In the genomic region with DNA sequence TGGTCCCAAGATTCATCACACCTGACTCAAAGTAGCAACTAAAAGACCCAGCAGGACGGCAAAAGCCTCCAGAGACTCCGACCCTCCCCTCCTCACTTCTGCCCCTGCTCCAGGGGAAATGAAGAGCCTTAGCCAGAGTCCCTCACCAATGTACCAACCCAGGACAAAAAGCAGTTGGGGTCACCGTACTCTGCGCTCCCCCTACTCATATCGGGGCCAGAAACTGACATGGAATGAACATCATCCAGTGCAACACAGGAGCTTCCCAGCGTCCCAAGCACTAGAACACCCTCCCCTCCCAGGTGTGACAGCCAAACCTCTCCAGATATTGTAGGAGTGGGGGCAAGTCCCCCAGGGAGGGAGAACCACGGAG, we compare ENCODE assay signal across 8 cellular contexts. TPM values are rescaled to one million over a fixed set of nuclear protein-coding genes. Genes with fewer than 3 reads are reported as not detected.
A peak's percentile ranks its signal among the peaks of the same experiment; 100 is the strongest.
DNase-seq lines count a peak whose midpoint lies in the region; ATAC-seq, FAIRE-seq and TF ChIP-seq lines count a peak whose summit lies in the region.

No MANE protein-coding gene starts in this region.

- peak overlapping the region; percentile 60 for H3K4me2 ChIP-seq in mesenchymal stem cell (ENCODE audit: low read length, poor library complexity, severe bottlenecking)

- ATAC-seq in stimulated activated naive CD8-positive, alpha-beta T cell treated with anti-CD3 and anti-CD28 coated beads, Interleukin-15, Interleukin-2, amounts not matched to agents 100 U/mL and 50 U/mL, for 24 hours, result no peak

- H2BK12ac ChIP-seq in mesenchymal stem cell (ENCODE audit: low read length in 2 of 2), result no peak overlapping the region

- no peaks in the 10 kb centered on the region for H3K79me1 ChIP-seq in mesenchymal stem cell (replicated peaks; ENCODE audit: low read length, poor library complexity, severe bottlenecking)

- H3K27ac Mint-ChIP-seq in stimulated activated naive CD8-positive, alpha-beta T cell treated with anti-CD3 and anti-CD28 coated beads, Interleukin-15, Interleukin-2, amounts not matched to agents 100 ng/mL and 50 ng/mL, for 24 hours, result peak overlapping the region; percentile 100
- peak overlapping the region; percentile 90 for H3K27ac Mint-ChIP-seq in MCF 10A (ENCODE audit: low read depth, unreplicated experiment)

- no peak overlapping the region for H3K23ac ChIP-seq in mesenchymal stem cell (ENCODE audit: low read length in 2 of 2)

- no peak for TF ChIP-seq POLR2A in vagina (IDR thresholded peaks at IDR 0.05)

- no peaks in the 10 kb centered on the region for H3K9me3 ChIP-seq in mesenchymal stem cell (ENCODE audit: control insufficient read depth, low read length)
- H3K9me3 ChIP-seq in vagina, result no peaks in the 10 kb centered on the region

- H4K91ac ChIP-seq in mesenchymal stem cell (ENCODE audit: low read length), result no peak overlapping the region

- H2AK5ac ChIP-seq in mesenchymal stem cell (ENCODE audit: low read length, severe bottlenecking), result no peak overlapping the region

- 84% methylated on average over 7 of the region's 7 CpGs for WGBS in mesenchymal stem cell

- H3K14ac ChIP-seq in mesenchymal stem cell (ENCODE audit: low read length in 2 of 2), result no peak overlapping the region

- peaks cover 40% of the 10 kb centered on the region for H3K4me1 ChIP-seq in mesenchymal stem cell (ENCODE audit: control insufficient read depth, insufficient read depth, low read depth, low read length)
- H3K4me1 ChIP-seq in vagina, result peaks cover 49% of the 10 kb centered on the region

- H3K4me3 Mint-ChIP-seq in stimulated activated naive CD8-positive, alpha-beta T cell treated with anti-CD3 and anti-CD28 coated beads, Interleukin-15, Interleukin-2, amounts not matched to agents 100 ng/mL and 50 ng/mL, for 24 hours, result peak overlapping the region; percentile 98
- peak overlapping the region; percentile 95 for H3K4me3 Mint-ChIP-seq in MCF 10A (ENCODE audit: unreplicated experiment)

- H3K9me3 Mint-ChIP-seq in stimulated activated naive CD8-positive, alpha-beta T cell treated with anti-CD3 and anti-CD28 coated beads, Interleukin-15, Interleukin-2, amounts not matched to agents 100 ng/mL and 50 ng/mL, for 24 hours, result no peaks in the 10 kb centered on the region
- H3K9me3 Mint-ChIP-seq in MCF 10A (ENCODE audit: unreplicated experiment), result no peaks in the 10 kb centered on the region

- H3K27me3 ChIP-seq in mesenchymal stem cell (ENCODE audit: control insufficient read depth in 1 of 2, insufficient read depth in 1 of 2, low read length in 2 of 2) (no peaks in the 10 kb centered on the region), vagina (no peaks in the 10 kb centered on the region)

- CTCF ChIA-PET in MCF 10A (lab: Yijun Ruan, JAX), result interaction anchor here (1.3 to 1.5 kb wide), 2 partner anchors 8 to 131 kb away, joined by 3 to 4 read pairs; no protein-coding TSS in a partner anchor

- no peak overlapping the region for H3K18ac ChIP-seq in mesenchymal stem cell (ENCODE audit: low read depth in 1 of 2, low read length in 2 of 2)

- BruUV-seq in MCF 10A (replicated peaks; lab: Mats Ljungman, UMichigan), result no TSS peak

- POLR2A ChIA-PET in MCF 10A (lab: Yijun Ruan, JAX), result interaction anchor here (0.7 to 8.9 kb wide), 10 partner anchors 8 to 841 kb away, joined by 3 to 245 read pairs (median 4); a partner anchor contains a TSS

- H3K27ac ChIP-seq in mesenchymal stem cell (ENCODE audit: low read length, poor library complexity, severe bottlenecking) (peak overlapping the region; percentile 31), vagina (peak overlapping the region; percentile 92)

- no peak overlapping the region for H4K8ac ChIP-seq in mesenchymal stem cell (ENCODE audit: low read length)

- TF ChIP-seq CTCF in MCF 10A (IDR thresholded peaks at IDR 0.05; ENCODE audit: unreplicated experiment) (no peak), vagina (IDR thresholded peaks at IDR 0.05) (no peak)

- H3K36me3 Mint-ChIP-seq in stimulated activated naive CD8-positive, alpha-beta T cell treated with anti-CD3 and anti-CD28 coated beads, Interleukin-15, Interleukin-2, amounts not matched to agents 100 ng/mL and 50 ng/mL, for 24 hours (ENCODE audit: low read depth), result peaks cover 63% of the 10 kb centered on the region
- H3K36me3 Mint-ChIP-seq in MCF 10A (ENCODE audit: insufficient read depth, unreplicated experiment), result peaks cover 71% of the 10 kb centered on the region

- H2BK15ac ChIP-seq in mesenchymal stem cell (ENCODE audit: low read depth, poor library complexity, severe bottlenecking), result no peak overlapping the region

- peaks cover 58% of the 10 kb centered on the region in 2 experiments for H3K36me3 ChIP-seq in mesenchymal stem cell (ENCODE audit: control insufficient read depth in 1 of 2, insufficient read depth in 2 of 2, low read depth in 1 of 2, low read length in 2 of 2)
- peaks cover 3 to 59% of the 10 kb centered on the region in 2 donors for H3K36me3 ChIP-seq in vagina

- no peak overlapping the region for H2BK5ac ChIP-seq in mesenchymal stem cell (ENCODE audit: low read depth, low read length, poor library complexity, severe bottlenecking)

- intact Hi-C loops in MCF 10A (cut with micrococcal nuclease) (no loop called here), vagina (cut with DNase I) (loop anchor here (10.0 kb wide), 1 partner anchor 221 kb away; no protein-coding TSS in a partner anchor)

- no peak for DNase-seq in stimulated activated naive CD8-positive, alpha-beta T cell treated with anti-CD3 and anti-CD28 coated beads, Interleukin-15, Interleukin-2, amounts not matched to agents 100 U/mL and 50 U/mL, for 24 hours
- no peak for DNase-seq in MCF 10A (ENCODE audit: unreplicated experiment)
- no peak for DNase-seq in mesenchymal stem cell
- DNase-seq in vagina (ENCODE audit: extremely low spot score in 2 of 2), result no peak
- no peak for DNase-seq in UCSD-AML1 (lab: John Stamatoyannopoulos, UW; ENCODE audit: unreplicated experiment)
- DNase-seq in HTR-8/SVneo (ENCODE audit: insufficient read length, low spot score), result no peak
- DNase-seq in NCI-H2171 (lab: John Stamatoyannopoulos, UW), result no peak

- no peak overlapping the region for H2AFZ ChIP-seq in mesenchymal stem cell (ENCODE audit: low read depth, low read length)

- peak overlapping the region; percentile 96 for H3K9ac ChIP-seq in mesenchymal stem cell (ENCODE audit: low read length)

- no peak overlapping the region for H3K4ac ChIP-seq in mesenchymal stem cell (ENCODE audit: low read depth in 1 of 2, low read length in 2 of 2)

- peak overlapping the region; percentile 93 to 95 for H3K4me3 ChIP-seq in mesenchymal stem cell (ENCODE audit: insufficient read depth in 1 of 2, low read depth in 1 of 2, low read length in 2 of 2)
- H3K4me3 ChIP-seq in vagina, result peak overlapping the region; percentile 79 to 100

- no peak overlapping the region for H2BK120ac ChIP-seq in mesenchymal stem cell (ENCODE audit: low read depth, low read length)

- no peaks in the 10 kb centered on the region for H3K27me3 Mint-ChIP-seq in stimulated activated naive CD8-positive, alpha-beta T cell treated with anti-CD3 and anti-CD28 coated beads, Interleukin-15, Interleukin-2, amounts not matched to agents 100 ng/mL and 50 ng/mL, for 24 hours
- no peaks in the 10 kb centered on the region for H3K27me3 Mint-ChIP-seq in MCF 10A (ENCODE audit: insufficient read depth, unreplicated experiment)

- peaks cover 80% of the 10 kb centered on the region for H3K4me1 Mint-ChIP-seq in stimulated activated naive CD8-positive, alpha-beta T cell treated with anti-CD3 and anti-CD28 coated beads, Interleukin-15, Interleukin-2, amounts not matched to agents 100 ng/mL and 50 ng/mL, for 24 hours (ENCODE audit: low read depth)
- peaks cover 29% of the 10 kb centered on the region for H3K4me1 Mint-ChIP-seq in MCF 10A (ENCODE audit: insufficient read depth, unreplicated experiment)

- FAIRE-seq in HTR-8/SVneo (lab: Jason Lieb, UNC), result no peak

RNA-seq across cellular contexts. Expression of a gene that starts 1.7 kb away (rescaled TPM):
- total RNA-seq in MCF 10A (2022) (2,296 and 3,126 TPM in 2 replicates), vagina (1,702 TPM)
- polyA plus RNA-seq in mesenchymal stem cell (2013, experiment 1 of 2), result 2,485 TPM
- 2,452 TPM for polyA plus RNA-seq in mesenchymal stem cell (2013, experiment 2 of 2)

RNA-seq across cellular contexts. Expression of a gene that starts 12.6 kb away (rescaled TPM):
- total RNA-seq in MCF 10A (2022), result 60.9 and 61.2 TPM in 2 replicates
- 83.5 TPM for polyA plus RNA-seq in mesenchymal stem cell (2013, experiment 1 of 2)
- 80.6 TPM for polyA plus RNA-seq in mesenchymal stem cell (2013, experiment 2 of 2)
- total RNA-seq in vagina, result 62.4 TPM

RNA-seq across cellular contexts. Expression of a gene that starts 24.0 kb away (rescaled TPM):
- 15.1 and 31.4 TPM in 2 replicates for total RNA-seq in MCF 10A (2022)
- 49.3 TPM for polyA plus RNA-seq in mesenchymal stem cell (2013, experiment 1 of 2)
- 49.4 TPM for polyA plus RNA-seq in mesenchymal stem cell (2013, experiment 2 of 2)
- total RNA-seq in vagina, result 14.0 TPM

RNA-seq across cellular contexts. Expression of a gene that starts 50.7 kb away (rescaled TPM):
- total RNA-seq in MCF 10A (2022) (not detected in 2 replicates), vagina (not detected)
- not detected for polyA plus RNA-seq in mesenchymal stem cell (2013, experiment 1 of 2)
- not detected for polyA plus RNA-seq in mesenchymal stem cell (2013, experiment 2 of 2)
